In genomic region chr21:43782741-43783700, GRCh38 we compare ENCODE assay signal across 12 cellular contexts. TPM values are rescaled to one million over a fixed set of nuclear protein-coding genes. Genes with fewer than 3 reads are reported as not detected.
DNase-seq lines count a peak whose midpoint lies in the region; ATAC-seq and TF ChIP-seq lines count a peak whose summit lies in the region.
"Had no signal": no experiment of that assay in that cellular context is flagged by ENCODE, and none has a peak within 500 bp of the region (broad histone marks: within the 10 kb centered on the region; RNA-seq: fewer than 3 reads in every experiment).

No MANE protein-coding gene starts in this region.

- TF ChIP-seq CTCF in Calu3 (IDR thresholded peaks at IDR 0.05; ENCODE audit: unreplicated experiment) (no peak), Loucy (conservative IDR thresholded peaks at IDR 0.05; ENCODE audit: low read length) (no peak), lung (IDR thresholded peaks at IDR 0.05; ENCODE audit: control extremely low read depth, extremely low read depth) (no peak)

- H3K4me2 ChIP-seq in Loucy (ENCODE audit: low read depth, low read length, poor library complexity, severe bottlenecking) = no peak overlapping the region

- CTCF ChIA-PET in Calu3 (lab: Charles Lee) = interaction anchor here (0.7 kb wide), 1 partner anchor 26 kb away, joined by 3 read pairs; no protein-coding TSS in a partner anchor

- no peaks in the 10 kb centered on the region for H3K9me2 ChIP-seq in Loucy (replicated peaks; ENCODE audit: low read depth, low read length)

- H3F3A ChIP-seq in Loucy (ENCODE audit: low read depth) = peaks cover 2% of the 10 kb centered on the region

- ATAC-seq in activated naive CD8-positive, alpha-beta T cell treated with anti-CD3 and anti-CD28 coated beads, Interleukin-2, amount 10 ng/mL, durations not matched to agents 7 days and 5 days (ENCODE audit: low read depth) = no peak
- peak; percentile 67 for ATAC-seq in lung (ENCODE audit: insufficient read depth, low FRiP score)
- ATAC-seq in GM18867 (IDR thresholded peaks at IDR 0.05; ENCODE audit: unreplicated experiment) = no peak
- no peak for ATAC-seq in HG03025 (IDR thresholded peaks at IDR 0.05; ENCODE audit: low FRiP score, unreplicated experiment)
- ATAC-seq: Panc1 had no signal

- no peak overlapping the region for H3K4me3 ChIP-seq in Loucy (ENCODE audit: low read length, poor library complexity, severe bottlenecking)
- H3K4me3 ChIP-seq in lung = no peak overlapping the region
- H3K4me3 ChIP-seq: spleen had no signal

- no peaks in the 10 kb centered on the region for H3K27me3 Mint-ChIP-seq in Calu3 (ENCODE audit: unreplicated experiment)
- H3K27me3 Mint-ChIP-seq in activated naive CD8-positive, alpha-beta T cell treated with anti-CD3 and anti-CD28 coated beads, Interleukin-2, amount 10 ng/mL, durations not matched to agents 7 days and 5 days = no peaks in the 10 kb centered on the region

- H3K27ac Mint-ChIP-seq in Calu3 (ENCODE audit: unreplicated experiment) = peak overlapping the region; percentile 90
- H3K27ac Mint-ChIP-seq in activated naive CD8-positive, alpha-beta T cell treated with anti-CD3 and anti-CD28 coated beads, Interleukin-2, amount 10 ng/mL, durations not matched to agents 7 days and 5 days = peak overlapping the region; percentile 75
- H3K27ac Mint-ChIP-seq: nephron progenitor cell had no signal

- H2AFZ ChIP-seq in Loucy (ENCODE audit: low read length) = 0 out of 2 replicates have a peak overlapping the region, but pooled peaks have one; percentile 27

- H3K27ac ChIP-seq in lung (ENCODE audit: low read depth in 1 of 2, low read length in 1 of 2) = peak overlapping the region in 1 of 2 donors; percentile 57
- H3K27ac ChIP-seq: spleen had no signal

- POLR2A ChIA-PET in activated naive CD8-positive, alpha-beta T cell treated with anti-CD3 and anti-CD28 coated beads, Interleukin-2, amount 10 ng/mL, durations not matched to agents 7 days and 5 days (lab: Charles Lee) = no interaction called here

- H3K27me3 ChIP-seq in Loucy (ENCODE audit: insufficient read depth, low read length, poor library complexity, severe bottlenecking) = no peaks in the 10 kb centered on the region
- H3K27me3 ChIP-seq in lung (ENCODE audit: control insufficient read depth, insufficient read depth) = no peaks in the 10 kb centered on the region
- H3K27me3 ChIP-seq: spleen had no signal

- H4K20me1 ChIP-seq in Loucy (ENCODE audit: insufficient read depth, low read length, poor library complexity, severe bottlenecking) = no peaks in the 10 kb centered on the region

- H3K36me3 ChIP-seq in Loucy (ENCODE audit: insufficient read depth, low read length) (no peaks in the 10 kb centered on the region), lung (ENCODE audit: control insufficient read depth in 2 of 2, insufficient read depth in 2 of 2, low read length in 2 of 2) (no peaks in the 10 kb centered on the region)
- H3K36me3 ChIP-seq: spleen had no signal

- 62 to 69% methylated on average over 17 of the region's 17 CpGs for WGBS in lung, 2 donors

- H3K36me3 Mint-ChIP-seq in Calu3 (ENCODE audit: insufficient read depth, unreplicated experiment) = peaks cover 29% of the 10 kb centered on the region
- no peaks in the 10 kb centered on the region for H3K36me3 Mint-ChIP-seq in activated naive CD8-positive, alpha-beta T cell treated with anti-CD3 and anti-CD28 coated beads, Interleukin-2, amount 10 ng/mL, durations not matched to agents 7 days and 5 days

- H3K9me3 Mint-ChIP-seq in Calu3 (ENCODE audit: low read depth, unreplicated experiment) = no peaks in the 10 kb centered on the region
- H3K9me3 Mint-ChIP-seq in activated naive CD8-positive, alpha-beta T cell treated with anti-CD3 and anti-CD28 coated beads, Interleukin-2, amount 10 ng/mL, durations not matched to agents 7 days and 5 days = no peaks in the 10 kb centered on the region

- no peak overlapping the region for H3K9ac ChIP-seq in Loucy (ENCODE audit: low read depth, low read length, poor library complexity, severe bottlenecking)

- H3K9me3 ChIP-seq in Loucy (ENCODE audit: insufficient read depth, low read depth, low read length) = no peaks in the 10 kb centered on the region
- H3K9me3 ChIP-seq in lung (ENCODE audit: control insufficient read depth in 2 of 2, insufficient read depth in 1 of 2, low read length in 1 of 2) = no peaks in the 10 kb centered on the region
- H3K9me3 ChIP-seq: spleen had no signal

- peaks cover 40% of the 10 kb centered on the region for H3K4me1 Mint-ChIP-seq in Calu3 (ENCODE audit: low read depth, unreplicated experiment)
- peaks cover 45% of the 10 kb centered on the region for H3K4me1 Mint-ChIP-seq in activated naive CD8-positive, alpha-beta T cell treated with anti-CD3 and anti-CD28 coated beads, Interleukin-2, amount 10 ng/mL, durations not matched to agents 7 days and 5 days

- no TSS peak for BruUV-seq in Calu3 (replicated peaks; lab: Mats Ljungman, UMichigan)

- intact Hi-C loops in Calu3 (cut with micrococcal nuclease; ENCODE audit: unreplicated experiment) = no loop called here

- no peak overlapping the region for H3K4me3 Mint-ChIP-seq in Calu3 (ENCODE audit: low read depth, unreplicated experiment)
- H3K4me3 Mint-ChIP-seq in activated naive CD8-positive, alpha-beta T cell treated with anti-CD3 and anti-CD28 coated beads, Interleukin-2, amount 10 ng/mL, durations not matched to agents 7 days and 5 days = peak overlapping the region; percentile 31
- H3K4me3 Mint-ChIP-seq: nephron progenitor cell had no signal

- H3K4me1 ChIP-seq in Loucy (ENCODE audit: insufficient read depth, low read length, poor library complexity, severe bottlenecking) (peaks cover 43% of the 10 kb centered on the region), lung (ENCODE audit: control insufficient read depth in 2 of 2, insufficient read depth in 2 of 2, low read length in 2 of 2) (no peaks in the 10 kb centered on the region)

- peak; percentile 45 for DNase-seq in Calu3
- DNase-seq in activated naive CD8-positive, alpha-beta T cell treated with anti-CD3 and anti-CD28 coated beads, Interleukin-2, amount 10 ng/mL, durations not matched to agents 7 days and 5 days = no peak
- DNase-seq in lung (ENCODE audit: low spot score) = peak; percentile 54
- DNase-seq in globus pallidus (ENCODE audit: low spot score) = no peak
- DNase-seq: central memory CD4-positive, alpha-beta T cell; COR-L47; nephron progenitor cell; spleen had no signal

- peaks cover 2% of the 10 kb centered on the region; the same call in 1 of the 2 replicates for H3K79me2 ChIP-seq in Loucy (ENCODE audit: insufficient read depth, low read length)

RNA-seq across cellular contexts. Expression of gene RRP1, which starts 6.4 kb away (rescaled TPM):
- 37.2 and 49.4 TPM in 2 replicates for total RNA-seq in Calu3 (2022)
- 10 to 100 TPM; 28.1 to 28.6 TPM for total RNA-seq in activated naive CD8-positive, alpha-beta T cell treated with anti-CD3 and anti-CD28 coated beads, Interleukin-2, amount 10 ng/mL, durations not matched to agents 7 days and 5 days
- total RNA-seq in lung = 10 to 100 TPM; 23.0 to 26.7 TPM
- 10 to 100 TPM; 15.8 to 15.9 TPM for polyA plus RNA-seq in lung

RNA-seq across cellular contexts. Expression of gene CSTB, which starts 6.9 kb away (rescaled TPM):
- total RNA-seq in Calu3 (2022) (105 and 116 TPM in 2 replicates), lung (100 to 1,000 TPM in 1 of 2 donors, 10 to 100 TPM in 1; 33.2 to 140 TPM)
- total RNA-seq in activated naive CD8-positive, alpha-beta T cell treated with anti-CD3 and anti-CD28 coated beads, Interleukin-2, amount 10 ng/mL, durations not matched to agents 7 days and 5 days = 10 to 100 TPM; 59.5 to 60.2 TPM
- 100 to 1,000 TPM; 222 to 263 TPM for polyA plus RNA-seq in lung

Comparison
In these comparisons a context has a peak if more than half of its experiments do, and no peak if none do; other contexts are left out.
1. DNase-seq: peak in Calu3 (single experiment) and lung (single experiment); none in activated naive CD8-positive, alpha-beta T cell treated with anti-CD3 and anti-CD28 coated beads, Interleukin-2, amount 10 ng/mL, durations not matched to agents 7 days and 5 days (single experiment) and globus pallidus (single experiment).